Comparison of ENCODE assay signal across 21 cellular contexts in the genomic region with DNA sequence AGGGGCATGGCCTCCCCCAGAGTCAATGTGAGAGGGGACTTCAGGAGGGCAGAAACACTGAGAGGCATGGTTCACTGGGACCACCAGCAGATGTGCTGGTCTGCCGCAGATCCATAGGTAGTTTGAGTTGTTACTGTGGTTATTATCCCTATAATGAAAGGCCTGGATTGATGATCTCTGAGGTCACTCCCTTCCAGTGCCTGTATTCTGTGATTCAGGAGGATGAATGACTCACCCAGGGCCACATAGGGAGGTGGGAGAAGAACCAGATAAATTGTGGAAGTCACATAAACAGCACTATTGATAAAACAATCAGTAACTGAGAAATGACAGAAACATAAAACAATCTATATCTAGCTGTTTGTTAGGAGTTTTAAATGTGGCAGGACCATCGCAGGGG. TPM values are rescaled to one million over a fixed set of nuclear protein-coding genes. Genes with fewer than 3 reads are reported as not detected.
A peak's percentile ranks its signal among the peaks of the same experiment; 100 is the strongest.
DNase-seq lines count a peak whose midpoint lies in the region; ATAC-seq, FAIRE-seq and TF ChIP-seq lines count a peak whose summit lies in the region.
"Had no signal": no experiment of that assay in that cellular context is flagged by ENCODE, and none has a peak within 500 bp of the region (broad histone marks: within the 10 kb centered on the region; RNA-seq: fewer than 3 reads in every experiment).

No MANE protein-coding gene starts in this region.

- FAIRE-seq in urothelium cell line (lab: Jason Lieb, UNC) = no peak
- FAIRE-seq: keratinocyte had no signal

- no peaks in the 10 kb centered on the region for H3K4me1 ChIP-seq in colonic mucosa
- H3K4me1 ChIP-seq in heart right ventricle = no peaks in the 10 kb centered on the region
- H3K4me1 ChIP-seq: heart left ventricle, prostate gland, tibial artery had no signal

- no peaks in the 10 kb centered on the region for H3K27me3 ChIP-seq in colonic mucosa
- H3K27me3 ChIP-seq in heart right ventricle = peaks cover 0 to 32% (median 13%) of the 10 kb centered on the region in 7 donors

- DNase-seq in GM04504 (ENCODE audit: low read depth) (peak; percentile 34), RPMI7951 (ENCODE audit: low read depth) (peak; percentile 47), fibroblast of mammary gland (ENCODE audit: low read depth) (peak; percentile 66), urothelium cell line (ENCODE audit: low spot score) (peak; percentile 51), colonic mucosa (no peak), heart right ventricle (no peak)
- DNase-seq: activated CD4-positive, alpha-beta T cell treated with anti-CD3 and anti-CD28 coated beads for 4 hours; activated naive CD4-positive, alpha-beta T cell treated with anti-CD3 and anti-CD28 coated beads for 36 hours; DMS153; NCI-H2029 treated with DMSO at 0.1 percent for 48 hours; NCI-H524 treated with DMSO at 0.1 percent for 48 hours; tibial artery had no signal

- no peak for ATAC-seq in heart right ventricle
- ATAC-seq in GM18870 (IDR thresholded peaks at IDR 0.05; ENCODE audit: unreplicated experiment) = no peak
- ATAC-seq: heart left ventricle; natural killer cell treated with Interleukin-12 subunit alpha and Interleukin-12 subunit beta and Interleukin-15 and Interleukin-18, amount 100 ng/mL, for 72 hours; stimulated activated memory B cell treated with anti-CD40 and anti-IgM and Interleukin-4, amounts not matched to agents 10 μg/mL and 1 μg/mL and 100 μg/mL, for 72 hours had no signal

- H3K9me3 ChIP-seq in colonic mucosa (no peaks in the 10 kb centered on the region), heart right ventricle (peaks cover 0 to 3% (median 0%) of the 10 kb centered on the region in 11 donors)
- H3K9me3 ChIP-seq: heart left ventricle, prostate gland, tibial artery had no signal

- H3K27ac ChIP-seq in colonic mucosa (no peak overlapping the region), heart right ventricle (no peak overlapping the region)
- H3K27ac ChIP-seq: epithelial cell of prostate, heart left ventricle, prostate gland, tibial artery had no signal

- 69 to 95% methylated on average over 2 of the region's 2 CpGs for WGBS in heart right ventricle, 2 donors

- H3K4me3 ChIP-seq in fibroblast of mammary gland (ENCODE audit: control insufficient read depth, low read depth, low read length) (no peak overlapping the region), colonic mucosa (no peak overlapping the region), heart right ventricle (no peak overlapping the region)
- H3K4me3 ChIP-seq: heart left ventricle, prostate gland, tibial artery had no signal

- intact Hi-C loops in colonic mucosa (cut with DNase I) (no loop called here), heart right ventricle (cut with DNase I) (no loop called here)

- H3K36me3 ChIP-seq in colonic mucosa (no peaks in the 10 kb centered on the region), heart right ventricle (no peaks in the 10 kb centered on the region)
- H3K36me3 ChIP-seq: heart left ventricle, prostate gland, tibial artery had no signal

- TF ChIP-seq CTCF in fibroblast of mammary gland (conservative IDR thresholded peaks at IDR 0.05; ENCODE audit: control insufficient read depth, insufficient read depth, low read depth, low read length) = no peak
- TF ChIP-seq CTCF in colonic mucosa (IDR thresholded peaks at IDR 0.05) = no peak
- TF ChIP-seq CTCF in heart right ventricle (IDR thresholded peaks at IDR 0.05) = no peak

- H3K9ac ChIP-seq in colonic mucosa (ENCODE audit: low read depth in 2 of 2, low read length in 2 of 2) = no peak overlapping the region

RNA-seq across cellular contexts. Expression of gene ACTL8, which starts 22.7 kb away (rescaled TPM):
- total RNA-seq in RPMI7951 (2014; rRNA removed; shearing (Covaris generic)) = 0.20 and 0.48 TPM in 2 replicates
- total RNA-seq in colonic mucosa = 1 to 10 TPM in 1 of 2 donors, under 1 TPM in 1; 0.13 to 2.8 TPM
- total RNA-seq in heart right ventricle = not detected
- not detected for polyA plus RNA-seq in heart right ventricle
- total RNA-seq: heart left ventricle; mesenteric fat pad; natural killer cell treated with Interleukin-12 subunit alpha and Interleukin-12 subunit beta and Interleukin-15 and Interleukin-18, amount 100 ng/mL, for 72 hours had no signal
- polyA plus RNA-seq: CD14-positive monocyte, heart left ventricle, keratinocyte had no signal

Comparison
In these comparisons a context has a peak if more than half of its experiments do, and no peak if none do; other contexts are left out.
1. DNase-seq: peak in GM04504 (single experiment), RPMI7951 (single experiment), fibroblast of mammary gland (single experiment) and urothelium cell line (single experiment); none in colonic mucosa (single experiment) and heart right ventricle (0 of 2).